In genomic region chr4:17616283-17616682, GRCh38 we compare ENCODE assay signal across 11 cellular contexts. TPM values are rescaled to one million over a fixed set of nuclear protein-coding genes. Genes with fewer than 3 reads are reported as not detected.
A peak's percentile ranks its signal among the peaks of the same experiment; 100 is the strongest.
DNase-seq lines count a peak whose midpoint lies in the region; ATAC-seq and TF ChIP-seq lines count a peak whose summit lies in the region.
"Had no signal": no experiment of that assay in that cellular context is flagged by ENCODE, and none has a peak within 500 bp of the region (broad histone marks: within the 10 kb centered on the region; RNA-seq: fewer than 3 reads in every experiment).

No MANE protein-coding gene starts in this region.

- H3F3A ChIP-seq in PC-9 (ENCODE audit: insufficient read depth, low read depth) = peaks cover 5% of the 10 kb centered on the region; the same call in 1 of the 2 replicates

- no peak overlapping the region for H3K4me3 ChIP-seq in PC-9

- peaks cover 5% of the 10 kb centered on the region; the same call in 1 of the 2 replicates for H4K20me1 ChIP-seq in PC-9 (ENCODE audit: insufficient read depth)

- no peaks in the 10 kb centered on the region for H3K9me2 ChIP-seq in PC-9 (ENCODE audit: insufficient read depth)

- H3K4me1 ChIP-seq in PC-9 (replicated peaks; ENCODE audit: insufficient read depth) = no peaks in the 10 kb centered on the region

- H3K4me2 ChIP-seq in PC-9 = no peak overlapping the region

- intact Hi-C loops in activated CD4-positive, alpha-beta T cell treated with anti-CD3 and anti-CD28 coated beads for 36 hours (cut with DNase I, micrococcal nuclease) = loop anchor here in 1 of 2 experiments (2.0 to 10.0 kb wide), 2 partner anchors 15 to 1391 kb away; partner anchors contain the start of gene TAPT1
- intact Hi-C loops in PC-9 (cut with micrococcal nuclease; ENCODE audit: unreplicated experiment) = no loop called here

- peak overlapping the region; percentile 62 for H3K4me3 Mint-ChIP-seq in activated CD4-positive, alpha-beta T cell treated with anti-CD3 and anti-CD28 coated beads for 36 hours
- H3K4me3 Mint-ChIP-seq in activated CD8-positive, alpha-beta T cell treated with anti-CD3 and anti-CD28 coated beads, Interleukin-2, amount 10 ng/mL, durations not matched to agents 7 days and 5 days = peak overlapping the region; percentile 65
- peak overlapping the region; percentile 69 for H3K4me3 Mint-ChIP-seq in glutamatergic neuron (ENCODE audit: unreplicated experiment)
- peak overlapping the region; percentile 61 for H3K4me3 Mint-ChIP-seq in stimulated activated memory B cell treated with anti-CD40 and anti-IgM and Interleukin-4, amounts not matched to agents 10 μg/mL and 1 μg/mL and 100 μg/mL, for 72 hours

- peaks cover 47% of the 10 kb centered on the region for H3K4me1 Mint-ChIP-seq in activated CD4-positive, alpha-beta T cell treated with anti-CD3 and anti-CD28 coated beads for 36 hours
- peaks cover 51% of the 10 kb centered on the region for H3K4me1 Mint-ChIP-seq in activated CD8-positive, alpha-beta T cell treated with anti-CD3 and anti-CD28 coated beads, Interleukin-2, amount 10 ng/mL, durations not matched to agents 7 days and 5 days (ENCODE audit: low read depth)
- no peaks in the 10 kb centered on the region for H3K4me1 Mint-ChIP-seq in glutamatergic neuron (ENCODE audit: low read depth, unreplicated experiment)
- peaks cover 32% of the 10 kb centered on the region for H3K4me1 Mint-ChIP-seq in stimulated activated memory B cell treated with anti-CD40 and anti-IgM and Interleukin-4, amounts not matched to agents 10 μg/mL and 1 μg/mL and 100 μg/mL, for 72 hours

- H3K27me3 Mint-ChIP-seq in activated CD4-positive, alpha-beta T cell treated with anti-CD3 and anti-CD28 coated beads for 36 hours = no peaks in the 10 kb centered on the region
- no peaks in the 10 kb centered on the region for H3K27me3 Mint-ChIP-seq in activated CD8-positive, alpha-beta T cell treated with anti-CD3 and anti-CD28 coated beads, Interleukin-2, amount 10 ng/mL, durations not matched to agents 7 days and 5 days (ENCODE audit: low read depth)
- H3K27me3 Mint-ChIP-seq in glutamatergic neuron (ENCODE audit: unreplicated experiment) = peaks cover 4% of the 10 kb centered on the region
- H3K27me3 Mint-ChIP-seq in stimulated activated memory B cell treated with anti-CD40 and anti-IgM and Interleukin-4, amounts not matched to agents 10 μg/mL and 1 μg/mL and 100 μg/mL, for 72 hours = no peaks in the 10 kb centered on the region

- DNase-seq in activated CD4-positive, alpha-beta T cell treated with anti-CD3 and anti-CD28 coated beads for 36 hours = no peak
- DNase-seq in activated CD4-positive, alpha-beta T cell treated with anti-CD3 and anti-CD28 coated beads for 4 hours = no peak
- DNase-seq in activated CD8-positive, alpha-beta T cell treated with anti-CD3 and anti-CD28 coated beads, Interleukin-2, amount 10 ng/mL, durations not matched to agents 7 days and 5 days = no peak
- DNase-seq in glutamatergic neuron (no peak), PC-9 (no peak), NCI-H1092 treated with DMSO at 0.1 percent for 48 hours (lab: John Stamatoyannopoulos, UW) (no peak)
- DNase-seq: ACHN, activated gamma-delta T cell, NCI-H2029 treated with DMSO at 0.1 percent for 48 hours had no signal

- CTCF ChIA-PET in activated CD4-positive, alpha-beta T cell treated with anti-CD3 and anti-CD28 coated beads for 36 hours (lab: Charles Lee) = interaction anchor here (0.6 kb wide), 1 partner anchor 450 kb away, joined by 3 read pairs; no protein-coding TSS in a partner anchor
- CTCF ChIA-PET in activated CD8-positive, alpha-beta T cell treated with anti-CD3 and anti-CD28 coated beads, Interleukin-2, amount 10 ng/mL, durations not matched to agents 7 days and 5 days (lab: Charles Lee) = interaction anchor here (1.1 to 4.0 kb wide), 2 partner anchors 7 to 67 kb away, joined by 4 to 21 read pairs; no protein-coding TSS in a partner anchor
- CTCF ChIA-PET in PC-9 (lab: Charles Lee) = no interaction called here

- BruUV-seq in PC-9 (replicated peaks; lab: Mats Ljungman, UMichigan) = no TSS peak

- POLR2A ChIA-PET in activated CD4-positive, alpha-beta T cell treated with anti-CD3 and anti-CD28 coated beads for 36 hours (lab: Charles Lee) = interaction anchor here (0.5 kb wide), 1 partner anchor 39 kb away, joined by 10 read pairs; the partner anchor contains the start of gene LAP3
- POLR2A ChIA-PET in activated CD8-positive, alpha-beta T cell treated with anti-CD3 and anti-CD28 coated beads, Interleukin-2, amount 10 ng/mL, durations not matched to agents 7 days and 5 days (lab: Charles Lee) = interaction anchor here (6.2 kb wide), 1 partner anchor 40 kb away, joined by 79 read pairs; the partner anchor contains the start of gene LAP3
- POLR2A ChIA-PET in PC-9 (lab: Charles Lee; ENCODE audit: unreplicated experiment) = no interaction called here

- TF ChIP-seq CTCF in glutamatergic neuron (IDR thresholded peaks at IDR 0.05; ENCODE audit: partially characterized antibody, unreplicated experiment) (no peak), PC-9 (conservative IDR thresholded peaks at IDR 0.05) (no peak)

- H3K27ac Mint-ChIP-seq in activated CD4-positive, alpha-beta T cell treated with anti-CD3 and anti-CD28 coated beads for 36 hours = no peak overlapping the region
- H3K27ac Mint-ChIP-seq in activated CD8-positive, alpha-beta T cell treated with anti-CD3 and anti-CD28 coated beads, Interleukin-2, amount 10 ng/mL, durations not matched to agents 7 days and 5 days = peak overlapping the region; percentile 68
- no peak overlapping the region for H3K27ac Mint-ChIP-seq in glutamatergic neuron (ENCODE audit: unreplicated experiment)
- no peak overlapping the region for H3K27ac Mint-ChIP-seq in stimulated activated memory B cell treated with anti-CD40 and anti-IgM and Interleukin-4, amounts not matched to agents 10 μg/mL and 1 μg/mL and 100 μg/mL, for 72 hours

- H2AFZ ChIP-seq in PC-9 = no peak overlapping the region

- no peaks in the 10 kb centered on the region for H3K27me3 ChIP-seq in PC-9 (ENCODE audit: insufficient read depth, low read depth)

- H3K9me3 Mint-ChIP-seq in activated CD4-positive, alpha-beta T cell treated with anti-CD3 and anti-CD28 coated beads for 36 hours (ENCODE audit: low read depth) = no peaks in the 10 kb centered on the region
- no peaks in the 10 kb centered on the region for H3K9me3 Mint-ChIP-seq in activated CD8-positive, alpha-beta T cell treated with anti-CD3 and anti-CD28 coated beads, Interleukin-2, amount 10 ng/mL, durations not matched to agents 7 days and 5 days (ENCODE audit: insufficient read depth)
- H3K9me3 Mint-ChIP-seq in glutamatergic neuron (ENCODE audit: unreplicated experiment) = peaks cover 1% of the 10 kb centered on the region
- no peaks in the 10 kb centered on the region for H3K9me3 Mint-ChIP-seq in stimulated activated memory B cell treated with anti-CD40 and anti-IgM and Interleukin-4, amounts not matched to agents 10 μg/mL and 1 μg/mL and 100 μg/mL, for 72 hours

- no peaks in the 10 kb centered on the region for H3K9me3 ChIP-seq in PC-9 (ENCODE audit: insufficient read depth, low read depth)

- no peak for ATAC-seq in activated CD4-positive, alpha-beta T cell treated with anti-CD3 and anti-CD28 coated beads for 36 hours
- peak; percentile 21 for ATAC-seq in activated CD8-positive, alpha-beta T cell treated with anti-CD3 and anti-CD28 coated beads, Interleukin-2, amount 10 ng/mL, durations not matched to agents 7 days and 5 days
- no peak for ATAC-seq in stimulated activated memory B cell treated with anti-CD40 and anti-IgM and Interleukin-4, amounts not matched to agents 10 μg/mL and 1 μg/mL and 100 μg/mL, for 72 hours
- no peak for ATAC-seq in GM21619 (IDR thresholded peaks at IDR 0.05; ENCODE audit: unreplicated experiment)

- H3K79me2 ChIP-seq in PC-9 (ENCODE audit: low read depth) = peaks cover 35% of the 10 kb centered on the region

- peaks cover 41% of the 10 kb centered on the region for H3K36me3 Mint-ChIP-seq in activated CD4-positive, alpha-beta T cell treated with anti-CD3 and anti-CD28 coated beads for 36 hours (ENCODE audit: low read depth)
- H3K36me3 Mint-ChIP-seq in activated CD8-positive, alpha-beta T cell treated with anti-CD3 and anti-CD28 coated beads, Interleukin-2, amount 10 ng/mL, durations not matched to agents 7 days and 5 days (ENCODE audit: low read depth) = peaks cover 44% of the 10 kb centered on the region
- no peaks in the 10 kb centered on the region for H3K36me3 Mint-ChIP-seq in glutamatergic neuron (ENCODE audit: unreplicated experiment)
- H3K36me3 Mint-ChIP-seq in stimulated activated memory B cell treated with anti-CD40 and anti-IgM and Interleukin-4, amounts not matched to agents 10 μg/mL and 1 μg/mL and 100 μg/mL, for 72 hours = peaks cover 28% of the 10 kb centered on the region

- no peak overlapping the region for H3K27ac ChIP-seq in PC-9

- peaks cover 3% of the 10 kb centered on the region; the same call in 1 of the 2 replicates for H3K36me3 ChIP-seq in PC-9 (ENCODE audit: low read depth)

RNA-seq across cellular contexts. Expression of gene MED28, which starts 1.8 kb away (rescaled TPM):
- total RNA-seq in activated CD4-positive, alpha-beta T cell treated with anti-CD3 and anti-CD28 coated beads for 36 hours = 10 to 100 TPM; 43.0 to 58.0 TPM
- total RNA-seq in activated CD8-positive, alpha-beta T cell treated with anti-CD3 and anti-CD28 coated beads, Interleukin-2, amount 10 ng/mL, durations not matched to agents 7 days and 5 days = 10 to 100 TPM; 55.2 to 58.4 TPM
- 60.9 TPM for total RNA-seq in glutamatergic neuron (ENCODE audit: unreplicated experiment)
- total RNA-seq in PC-9 (2021) = 39.0 and 43.1 TPM in 2 replicates

RNA-seq across cellular contexts. Expression of gene LAP3, which starts 39.3 kb away (rescaled TPM):
- 100 to 1,000 TPM; 126 to 128 TPM for total RNA-seq in activated CD4-positive, alpha-beta T cell treated with anti-CD3 and anti-CD28 coated beads for 36 hours
- total RNA-seq in activated CD8-positive, alpha-beta T cell treated with anti-CD3 and anti-CD28 coated beads, Interleukin-2, amount 10 ng/mL, durations not matched to agents 7 days and 5 days = 100 to 1,000 TPM; 147 to 154 TPM
- total RNA-seq in glutamatergic neuron (ENCODE audit: unreplicated experiment) (24.9 TPM), PC-9 (2021) (43.9 and 45.0 TPM in 2 replicates)
